11 cellular contexts compared by ENCODE assay signal in the genomic region with DNA sequence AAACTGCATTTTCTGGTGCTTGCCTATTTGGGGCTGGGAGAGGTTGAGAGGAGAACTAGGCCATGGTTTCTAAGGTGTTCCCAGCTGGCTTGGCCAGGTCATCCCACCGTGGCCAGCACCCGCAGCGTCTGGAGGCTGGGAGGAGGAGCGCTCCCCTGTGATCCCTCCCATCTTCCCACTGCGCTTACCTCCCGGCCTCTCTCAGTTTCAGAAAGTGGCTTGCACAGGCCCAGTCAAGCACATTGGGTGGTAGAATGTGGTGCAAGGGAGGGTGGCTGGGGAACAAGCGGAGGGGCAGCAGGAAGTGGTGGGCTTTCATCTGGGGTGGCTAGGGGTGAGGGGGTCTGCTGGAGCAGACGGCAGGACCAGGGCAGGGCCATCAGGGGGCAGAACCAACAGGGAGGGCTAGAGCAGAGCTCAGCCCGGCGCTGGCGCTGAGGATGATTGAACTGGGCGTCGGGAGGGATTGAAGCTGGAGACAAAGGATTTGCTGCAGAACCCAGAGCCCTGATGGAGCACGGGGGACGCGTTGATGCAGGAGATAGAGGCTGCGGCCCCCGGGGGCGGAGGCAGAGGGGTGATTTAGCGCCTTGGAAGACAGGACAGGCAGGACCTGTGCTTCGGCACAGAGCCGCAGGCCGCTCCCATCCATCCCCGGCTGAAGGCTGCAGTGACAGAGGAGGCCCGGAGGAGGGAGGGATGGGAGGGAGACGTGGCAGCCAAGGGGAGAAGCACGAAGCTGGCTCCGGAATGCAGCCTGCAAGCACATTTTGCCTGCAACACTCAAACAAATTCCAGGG.
A peak's percentile ranks its signal among the peaks of the same experiment; 100 is the strongest.
DNase-seq lines count a peak whose midpoint lies in the region; ATAC-seq and TF ChIP-seq lines count a peak whose summit lies in the region.
"Had no signal": no experiment of that assay in that cellular context is flagged by ENCODE, and none has a peak within 500 bp of the region (broad histone marks: within the 10 kb centered on the region; RNA-seq: fewer than 3 reads in every experiment).

No MANE protein-coding gene starts in this region.

- BruUV-seq in mammary epithelial cell (replicated peaks; lab: Mats Ljungman, UMichigan): no TSS peak

- H3K36me3 ChIP-seq in mammary epithelial cell (ENCODE audit: insufficient read depth, low read length): no peaks in the 10 kb centered on the region

- no peaks in the 10 kb centered on the region for H3K9me3 ChIP-seq in mammary epithelial cell (replicated peaks; ENCODE audit: insufficient read depth, low read length)

- H3K27ac ChIP-seq in mammary epithelial cell (ENCODE audit: insufficient read depth, low read depth, low read length): no peak overlapping the region

- dilution Hi-C loops in mammary epithelial cell (cut with HindIII; ENCODE audit: low sequenced_read_pairs): no loop called here

- intact Hi-C loops in mammary epithelial cell (cut with micrococcal nuclease): no loop called here

- TF ChIP-seq CTCF in GM20000 (IDR thresholded peaks at IDR 0.05; ENCODE audit: extremely low read depth, missing control alignments) (no peak), mammary epithelial cell (conservative IDR thresholded peaks at IDR 0.05 in 1 of 2, IDR thresholded peaks at IDR 0.05 in 1 of 2; ENCODE audit: extremely low read depth in 1 of 2, insufficient read depth in 1 of 2, low read depth in 1 of 2, low read length in 2 of 2) (peak in 1 of 2 donors; percentile 17)

- H3K79me2 ChIP-seq in mammary epithelial cell (ENCODE audit: insufficient read depth, low read length): no peaks in the 10 kb centered on the region

- DNase-seq in GM20000 (ENCODE audit: low spot score): peak; percentile 1
- no peak for DNase-seq in mammary epithelial cell
- peak; percentile 64 for DNase-seq in iPS-NIHi7 (ENCODE audit: extremely low spot score)
- peak; percentile 50 for DNase-seq in putamen (ENCODE audit: low spot score)
- no peak for DNase-seq in NCI-H187 (lab: John Stamatoyannopoulos, UW)
- no peak for DNase-seq in KG1 (lab: John Stamatoyannopoulos, UW)
- DNase-seq: activated CD4-positive, alpha-beta T cell treated with anti-CD3 and anti-CD28 coated beads for 48 hours; cerebellar nuclear complex had no signal

- no peak overlapping the region for H3K9ac ChIP-seq in mammary epithelial cell (ENCODE audit: insufficient read depth, low read length)

- H3K4me1 ChIP-seq in mammary epithelial cell (ENCODE audit: insufficient read depth, low read length): peaks cover 22% of the 10 kb centered on the region

- H4K20me1 ChIP-seq in mammary epithelial cell (ENCODE audit: insufficient read depth, low read length): no peaks in the 10 kb centered on the region

- no peak overlapping the region for H3K4me3 ChIP-seq in mammary epithelial cell (replicated peaks in 1 of 3; ENCODE audit: insufficient read depth in 1 of 3, low read depth in 2 of 3, low read length in 3 of 3)

- in situ Hi-C loops in mammary epithelial cell (cut with MboI; ENCODE audit: low sequenced_read_pairs in 2 of 2): no loop called here

- ATAC-seq in GM21423 (IDR thresholded peaks at IDR 0.05; ENCODE audit: unreplicated experiment): no peak
- ATAC-seq in GM19035 (IDR thresholded peaks at IDR 0.05; ENCODE audit: unreplicated experiment): no peak
- ATAC-seq: HCT116 had no signal

- 47% methylated on average over 12 of the region's 28 CpGs for WGBS in mammary epithelial cell (ENCODE audit: low coverage, missing lambda C conversion rate)

- CTCF ChIA-PET in mammary epithelial cell (lab: Charles Lee; ENCODE audit: low non-redundant PET): no interaction called here

- no peak overlapping the region for H3K4me2 ChIP-seq in mammary epithelial cell (ENCODE audit: insufficient read depth, low read depth, low read length)

- peak overlapping the region; percentile 66 for H2AFZ ChIP-seq in mammary epithelial cell (ENCODE audit: low read depth, low read length)

- H3K27me3 ChIP-seq in mammary epithelial cell (ENCODE audit: insufficient read depth, low read length): no peaks in the 10 kb centered on the region

Comparison
In these comparisons a context has a peak if more than half of its experiments do, and no peak if none do; other contexts are left out.
1. DNase-seq: peak in GM20000 (single experiment), iPS-NIHi7 (single experiment) and putamen (single experiment); none in mammary epithelial cell (single experiment), NCI-H187 (0 of 2) and KG1 (single experiment).